16 cellular contexts compared by ENCODE assay signal in the genomic region with DNA sequence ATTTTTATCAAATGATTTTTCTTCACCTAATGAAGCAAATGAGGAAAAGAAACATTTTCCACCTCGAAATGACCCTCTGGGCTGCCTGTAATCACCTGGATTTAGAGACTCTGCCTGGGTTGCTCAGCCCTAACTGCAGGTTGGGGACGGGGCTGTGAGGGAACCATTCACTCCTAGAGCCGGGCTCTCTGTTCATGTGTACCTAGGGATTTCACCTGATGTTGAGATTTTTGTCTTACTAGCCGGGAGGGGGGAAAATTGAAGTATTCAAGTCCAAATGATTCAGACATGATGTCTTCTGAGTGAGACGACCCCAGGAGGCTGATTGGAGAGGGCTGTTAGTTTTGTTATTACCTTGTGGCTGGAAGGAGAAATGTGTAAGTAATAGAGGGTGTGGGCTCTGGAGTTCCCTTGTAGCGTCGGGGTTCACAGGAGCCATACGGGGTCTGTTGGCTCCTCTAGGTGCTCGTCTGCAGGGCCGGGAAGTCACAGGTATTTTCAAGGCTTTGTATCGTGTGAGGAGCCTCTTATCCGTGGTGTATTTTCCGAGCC. TPM values are rescaled to one million over a fixed set of nuclear protein-coding genes. Genes with fewer than 3 reads are reported as not detected.
A peak's percentile ranks its signal among the peaks of the same experiment; 100 is the strongest.
DNase-seq lines count a peak whose midpoint lies in the region; ATAC-seq and TF ChIP-seq lines count a peak whose summit lies in the region.
"Had no signal": no experiment of that assay in that cellular context is flagged by ENCODE, and none has a peak within 500 bp of the region (broad histone marks: within the 10 kb centered on the region; RNA-seq: fewer than 3 reads in every experiment).

No MANE protein-coding gene starts in this region.

- H3K27ac Mint-ChIP-seq in Caco-2 (ENCODE audit: unreplicated experiment): peak overlapping the region; percentile 29
- peak overlapping the region; percentile 92 to 96 for H3K27ac Mint-ChIP-seq in activated naive CD4-positive, alpha-beta T cell treated with anti-CD3 and anti-CD28 coated beads, Interleukin-2, amount 50 U/mL, for 72 hours
- peak overlapping the region; percentile 81 to 99 (median 98) for H3K27ac Mint-ChIP-seq in naive thymus-derived CD8-positive, alpha-beta T cell
- H3K27ac Mint-ChIP-seq: HFFc6 had no signal

- CTCF ChIA-PET in Caco-2 (lab: Charles Lee) (no interaction called here), A673 (lab: Charles Lee) (no interaction called here)

- peaks cover 16 to 92% (median 54%) of the 10 kb centered on the region in 11 experiments; a peak in 20 of 22 replicates for H4K20me1 ChIP-seq in BLaER1 treated with 17β-estradiol and CSF1 and Interleukin-3, amounts not matched to agents 10 nM and 100 nM

- intact Hi-C loops in Caco-2 (cut with micrococcal nuclease; ENCODE audit: unreplicated experiment): no loop called here
- intact Hi-C loops in A673 (cut with micrococcal nuclease; ENCODE audit: unreplicated experiment): no loop called here

- H3K9ac ChIP-seq in BLaER1 treated with 17β-estradiol and CSF1 and Interleukin-3, amounts not matched to agents 10 nM and 100 nM: peak overlapping the region in 3 of 11 experiments; percentile 7 to 58 (median 14); a peak in 1 of 22 replicates

- BruUV-seq in Caco-2 (replicated peaks; lab: Mats Ljungman, UMichigan) (no TSS peak), A673 (replicated peaks; lab: Mats Ljungman, UMichigan) (no TSS peak)

- H3K9me3 Mint-ChIP-seq in Caco-2 (ENCODE audit: unreplicated experiment): no peaks in the 10 kb centered on the region
- H3K9me3 Mint-ChIP-seq in activated naive CD4-positive, alpha-beta T cell treated with anti-CD3 and anti-CD28 coated beads, Interleukin-2, amount 50 U/mL, for 72 hours: no peaks in the 10 kb centered on the region
- H3K9me3 Mint-ChIP-seq in naive thymus-derived CD8-positive, alpha-beta T cell: no peaks in the 10 kb centered on the region
- H3K9me3 Mint-ChIP-seq: HFFc6 had no signal

- H3K4me3 ChIP-seq in BLaER1 treated with 17β-estradiol and CSF1 and Interleukin-3, amounts not matched to agents 10 nM and 100 nM: no peak overlapping the region
- H3K4me3 ChIP-seq in Caco-2 (ENCODE audit: low read depth, low read length) (no peak overlapping the region), A673 (ENCODE audit: low read depth, low read length, poor library complexity, severe bottlenecking) (no peak overlapping the region)
- H3K4me3 ChIP-seq: mucosa of descending colon, prostate gland, tibial artery had no signal

- H3K27ac ChIP-seq in BLaER1 treated with 17β-estradiol and CSF1 and Interleukin-3, amounts not matched to agents 10 nM and 100 nM: peak overlapping the region in 8 of 11 experiments; percentile 7 to 76 (median 46); a peak in 12 of 22 replicates
- no peak overlapping the region for H3K27ac ChIP-seq in A673 (ENCODE audit: low read depth, low read length, poor library complexity, severe bottlenecking)
- H3K27ac ChIP-seq: prostate gland, tibial artery had no signal

- TF ChIP-seq CTCF in Caco-2 (IDR thresholded peaks at IDR 0.05; ENCODE audit: insufficient read depth in 1 of 2, low read depth in 1 of 2, low read length in 1 of 2, severe bottlenecking in 1 of 2, unreplicated experiment in 1 of 2) (no peak), A673 (conservative IDR thresholded peaks at IDR 0.05; ENCODE audit: low read depth, low read length) (no peak)

- H3K4me2 ChIP-seq in BLaER1 treated with 17β-estradiol and CSF1 and Interleukin-3, amounts not matched to agents 10 nM and 100 nM: peak overlapping the region; percentile 59 to 79 (median 69)

- no peak overlapping the region for H3K4me3 Mint-ChIP-seq in Caco-2 (ENCODE audit: unreplicated experiment)
- peak overlapping the region; percentile 54 to 81 (median 74) for H3K4me3 Mint-ChIP-seq in naive thymus-derived CD8-positive, alpha-beta T cell
- H3K4me3 Mint-ChIP-seq: HFFc6 had no signal

- H3K9me3 ChIP-seq in BLaER1 treated with 17β-estradiol and CSF1 and Interleukin-3, amounts not matched to agents 10 nM and 100 nM (replicated peaks in 1 of 11): no peaks in the 10 kb centered on the region
- H3K9me3 ChIP-seq in Caco-2 (no peaks in the 10 kb centered on the region), A673 (ENCODE audit: low read depth, low read length, poor library complexity, severe bottlenecking) (no peaks in the 10 kb centered on the region)
- H3K9me3 ChIP-seq: BE2C, mucosa of descending colon, prostate gland, tibial artery had no signal

- peaks cover 79 to 98% (median 83%) of the 10 kb centered on the region in 11 experiments for H3K36me3 ChIP-seq in BLaER1 treated with 17β-estradiol and CSF1 and Interleukin-3, amounts not matched to agents 10 nM and 100 nM
- H3K36me3 ChIP-seq in Caco-2 (ENCODE audit: control insufficient read depth, insufficient read depth, low read length) (no peaks in the 10 kb centered on the region; the same call in 1 of the 2 replicates), A673 (ENCODE audit: insufficient read depth, low read length, poor library complexity, severe bottlenecking) (peaks cover 11% of the 10 kb centered on the region)
- H3K36me3 ChIP-seq: prostate gland had no signal

- H3K27me3 ChIP-seq in BLaER1 treated with 17β-estradiol and CSF1 and Interleukin-3, amounts not matched to agents 10 nM and 100 nM: no peaks in the 10 kb centered on the region
- H3K27me3 ChIP-seq in Caco-2 (replicated peaks; ENCODE audit: control insufficient read depth, insufficient read depth, low read length) (no peaks in the 10 kb centered on the region), A673 (replicated peaks; ENCODE audit: insufficient read depth, low read depth, low read length, poor library complexity) (no peaks in the 10 kb centered on the region)
- H3K27me3 ChIP-seq: BE2C, tibial artery had no signal

- no peaks in the 10 kb centered on the region for H3K27me3 Mint-ChIP-seq in Caco-2 (ENCODE audit: insufficient read depth, unreplicated experiment)
- no peaks in the 10 kb centered on the region for H3K27me3 Mint-ChIP-seq in naive thymus-derived CD8-positive, alpha-beta T cell

- H3K4me1 ChIP-seq in BLaER1 treated with 17β-estradiol and CSF1 and Interleukin-3, amounts not matched to agents 10 nM and 100 nM: peaks cover 15 to 24% (median 20%) of the 10 kb centered on the region in 10 experiments
- H3K4me1 ChIP-seq in Caco-2 (no peaks in the 10 kb centered on the region), A673 (ENCODE audit: insufficient read depth, low read length, poor library complexity, severe bottlenecking) (no peaks in the 10 kb centered on the region)
- H3K4me1 ChIP-seq: BE2C, prostate gland, tibial artery had no signal

- POLR2A ChIA-PET in Caco-2 (lab: Charles Lee): no interaction called here
- POLR2A ChIA-PET in naive thymus-derived CD8-positive, alpha-beta T cell (lab: Charles Lee): interaction anchor here (0.5 to 3.0 kb wide), 3 partner anchors 19 to 269 kb away, joined by 3 to 27 read pairs (median 6); a partner anchor contains a TSS
- POLR2A ChIA-PET in A673 (lab: Charles Lee; ENCODE audit: low non-redundant PET): no interaction called here

- H3K36me3 Mint-ChIP-seq in Caco-2 (ENCODE audit: insufficient read depth, unreplicated experiment): peaks cover 53% of the 10 kb centered on the region
- peaks cover 12 to 18% of the 10 kb centered on the region in 2 donors for H3K36me3 Mint-ChIP-seq in activated naive CD4-positive, alpha-beta T cell treated with anti-CD3 and anti-CD28 coated beads, Interleukin-2, amount 50 U/mL, for 72 hours
- H3K36me3 Mint-ChIP-seq in naive thymus-derived CD8-positive, alpha-beta T cell: peaks cover 0 to 81% (median 16%) of the 10 kb centered on the region in 3 donors

- DNase-seq in Caco-2 (no peak), A673 (ENCODE audit: low spot score) (no peak), superior temporal gyrus (ENCODE audit: extremely low spot score) (no peak), NCI-H524 treated with DMSO at 0.1 percent for 48 hours (lab: John Stamatoyannopoulos, UW) (no peak)
- no peak for DNase-seq in activated naive CD4-positive, alpha-beta T cell treated with anti-CD3 and anti-CD28 coated beads, Interleukin-2, amount 50 U/mL, for 72 hours (ENCODE audit: low spot score in 2 of 2)
- DNase-seq in naive thymus-derived CD8-positive, alpha-beta T cell: no peak
- DNase-seq: BE2C, cerebellar nuclear complex, HFFc6, NCI-H2029 treated with DMSO at 0.1 percent for 48 hours, NCI-H82, tibial artery had no signal

- ATAC-seq in activated naive CD4-positive, alpha-beta T cell treated with anti-CD3 and anti-CD28 coated beads, Interleukin-2, amount 50 U/mL, for 72 hours: peak; percentile 58 to 69
- ATAC-seq in naive thymus-derived CD8-positive, alpha-beta T cell: peak in 1 of 2 donors; percentile 1
- ATAC-seq in HG03520 (IDR thresholded peaks at IDR 0.05; ENCODE audit: unreplicated experiment): no peak

- peaks cover 7% of the 10 kb centered on the region for H3K4me1 Mint-ChIP-seq in Caco-2 (ENCODE audit: low read depth, unreplicated experiment)
- H3K4me1 Mint-ChIP-seq in naive thymus-derived CD8-positive, alpha-beta T cell: peaks cover 26 to 47% (median 42%) of the 10 kb centered on the region in 4 donors

RNA-seq across cellular contexts. Expression of a gene that starts 42.3 kb away (rescaled TPM):
- total RNA-seq in Caco-2 (2022) (30.6 and 31.8 TPM in 2 replicates), A673 (2021) (10.1 and 13.0 TPM in 2 replicates)
- 10 to 100 TPM; 38.6 to 51.6 TPM for total RNA-seq in activated naive CD4-positive, alpha-beta T cell treated with anti-CD3 and anti-CD28 coated beads, Interleukin-2, amount 50 U/mL, for 72 hours
- total RNA-seq in naive thymus-derived CD8-positive, alpha-beta T cell: 10 to 100 TPM in 1 of 2 experiments, 1 to 10 TPM in 1; 9.0 to 12.4 TPM
- 10 to 100 TPM in 1 of 3 donors, 1 to 10 TPM in 2; 6.2 to 12.6 (median 6.3) TPM for polyA plus RNA-seq in naive thymus-derived CD8-positive, alpha-beta T cell

RNA-seq across cellular contexts. Expression of a gene that starts 52.8 kb away (rescaled TPM):
- 43.4 and 49.4 TPM in 2 replicates for total RNA-seq in Caco-2 (2022)
- 10 to 100 TPM; 49.2 to 59.5 TPM for total RNA-seq in activated naive CD4-positive, alpha-beta T cell treated with anti-CD3 and anti-CD28 coated beads, Interleukin-2, amount 50 U/mL, for 72 hours
- 100 to 1,000 TPM in 1 of 2 experiments, 10 to 100 TPM in 1; 97.3 to 107 TPM for total RNA-seq in naive thymus-derived CD8-positive, alpha-beta T cell
- 10 to 100 TPM; 17.7 to 33.1 (median 22.8) TPM for polyA plus RNA-seq in naive thymus-derived CD8-positive, alpha-beta T cell
- 46.6 and 51.4 TPM in 2 replicates for total RNA-seq in A673 (2021)

Comparison
In these comparisons a context has a peak if more than half of its experiments do, and no peak if none do; other contexts are left out.
1. H3K27ac Mint-ChIP-seq: peak in every context shown above with its lines; median percentile 98 in naive thymus-derived CD8-positive, alpha-beta T cell; 94 in activated naive CD4-positive, alpha-beta T cell treated with anti-CD3 and anti-CD28 coated beads, Interleukin-2, amount 50 U/mL, for 72 hours; 29 in Caco-2.